In the genomic region with DNA sequence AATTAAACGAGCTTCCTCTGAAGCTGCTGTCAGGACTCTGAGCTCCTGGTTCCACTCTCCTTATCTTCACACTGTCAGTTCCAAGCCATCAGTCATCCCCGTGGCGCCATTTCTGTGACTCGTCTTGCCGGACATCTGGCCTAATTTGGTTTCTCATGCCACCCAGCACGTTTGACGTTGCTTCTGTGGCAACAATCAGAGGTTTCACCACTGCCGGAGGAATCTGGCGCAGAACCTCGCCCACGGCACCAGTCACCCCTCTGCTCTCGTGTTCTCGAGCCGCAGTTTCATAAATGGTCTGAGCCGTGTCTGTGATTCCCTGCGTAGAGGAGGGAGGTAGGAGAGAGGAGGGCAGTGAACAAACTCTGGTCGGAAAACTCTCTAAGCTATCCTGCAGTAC, we compare ENCODE assay signal across 19 cellular contexts. TPM values are rescaled to one million over a fixed set of nuclear protein-coding genes. Genes with fewer than 3 reads are reported as not detected.
DNase-seq lines count a peak whose midpoint lies in the region; ATAC-seq and TF ChIP-seq lines count a peak whose summit lies in the region.
"Had no signal": no experiment of that assay in that cellular context is flagged by ENCODE, and none has a peak within 500 bp of the region (broad histone marks: within the 10 kb centered on the region; RNA-seq: fewer than 3 reads in every experiment).

No MANE protein-coding gene starts in this region.

- DNase-seq in AG08395 (ENCODE audit: low spot score) (peak; percentile 64), Right ventricle myocardium superior (no peak), omental fat pad (ENCODE audit: low spot score) (no peak), left colon (no peak), hippocampal formation (lab: John Stamatoyannopoulos, UW) (no peak), MV-4-11 (lab: John Stamatoyannopoulos, UW) (no peak)
- DNase-seq: ACHN; activated T-cell treated with anti-CD3 and anti-CD28 coated beads, Interleukin-2, amount 50 U/mL, for 72 hours; foreskin melanocyte; midbrain; SHP77; stimulated activated CD4-positive, alpha-beta T cell treated with anti-CD3 and anti-CD28 coated beads, Interleukin-2, amount 100 ng/mL, for 24 hours; stimulated activated CD8-positive, alpha-beta memory T cell treated with anti-CD3 and anti-CD28 coated beads, Interleukin-4, amount 100 ng/mL, for 48 hours; T1000 had no signal

- intact Hi-C loops in Right ventricle myocardium superior (cut with DNase I) (no loop called here), left colon (cut with DNase I, micrococcal nuclease) (no loop called here)

- TF ChIP-seq CTCF in omental fat pad (IDR thresholded peaks at IDR 0.05), result no peak

- peak; percentile 89 for ATAC-seq in SK-N-SH treated with all-trans-retinoic acid at 6 μM for 48 hours
- ATAC-seq in Right ventricle myocardium superior (ENCODE audit: poor library complexity), result peak; percentile 79
- ATAC-seq in omental fat pad (ENCODE audit: low FRiP score), result peak; percentile 94
- no peak for ATAC-seq in left colon
- ATAC-seq in GM21423 (IDR thresholded peaks at IDR 0.05; ENCODE audit: unreplicated experiment), result no peak
- ATAC-seq: activated T-cell treated with anti-CD3 and anti-CD28 coated beads, Interleukin-2, amount 50 U/mL, for 72 hours had no signal

TF ChIP-seq in SK-N-SH treated with all-trans-retinoic acid at 6 μM for 48 hours, 23 proteins besides CTCF, POLR2A, EP300 and RAD21:
- TF ChIP-seq ZC3H10 (CRISPR knock-in tag; IDR thresholded peaks at IDR 0.05) (peak; percentile 57; the same call in 1 of the 2 replicates), CSDC2 (CRISPR knock-in tag; IDR thresholded peaks at IDR 0.05) (no peak), ZNF565 (CRISPR knock-in tag; conservative IDR thresholded peaks at IDR 0.05; ENCODE audit: low read depth) (peak; percentile 4; the same call in 1 of the 2 replicates), ZFP3 (CRISPR knock-in tag; IDR thresholded peaks at IDR 0.05) (peak; percentile 58; the same call in 1 of the 2 replicates), TCF4 (CRISPR knock-in tag; IDR thresholded peaks at IDR 0.05; ENCODE audit: borderline replicate concordance) (peak; percentile 87), GLIS3 (CRISPR knock-in tag; IDR thresholded peaks at IDR 0.05) (peak; percentile 88; the same call in 1 of the 2 replicates), SNAI2 (CRISPR knock-in tag; IDR thresholded peaks at IDR 0.05) (peak; percentile 59; the same call in 1 of the 2 replicates), ESRRG (CRISPR knock-in tag; IDR thresholded peaks at IDR 0.05) (peak; percentile 76; the same call in 1 of the 2 replicates), RARB (CRISPR knock-in tag; IDR thresholded peaks at IDR 0.05) (no peak), ISL1 (CRISPR knock-in tag; IDR thresholded peaks at IDR 0.05) (peak; percentile 85), TOX (CRISPR knock-in tag; IDR thresholded peaks at IDR 0.05; ENCODE audit: borderline replicate concordance) (no peak)
- TF ChIP-seq, protein P1, sequence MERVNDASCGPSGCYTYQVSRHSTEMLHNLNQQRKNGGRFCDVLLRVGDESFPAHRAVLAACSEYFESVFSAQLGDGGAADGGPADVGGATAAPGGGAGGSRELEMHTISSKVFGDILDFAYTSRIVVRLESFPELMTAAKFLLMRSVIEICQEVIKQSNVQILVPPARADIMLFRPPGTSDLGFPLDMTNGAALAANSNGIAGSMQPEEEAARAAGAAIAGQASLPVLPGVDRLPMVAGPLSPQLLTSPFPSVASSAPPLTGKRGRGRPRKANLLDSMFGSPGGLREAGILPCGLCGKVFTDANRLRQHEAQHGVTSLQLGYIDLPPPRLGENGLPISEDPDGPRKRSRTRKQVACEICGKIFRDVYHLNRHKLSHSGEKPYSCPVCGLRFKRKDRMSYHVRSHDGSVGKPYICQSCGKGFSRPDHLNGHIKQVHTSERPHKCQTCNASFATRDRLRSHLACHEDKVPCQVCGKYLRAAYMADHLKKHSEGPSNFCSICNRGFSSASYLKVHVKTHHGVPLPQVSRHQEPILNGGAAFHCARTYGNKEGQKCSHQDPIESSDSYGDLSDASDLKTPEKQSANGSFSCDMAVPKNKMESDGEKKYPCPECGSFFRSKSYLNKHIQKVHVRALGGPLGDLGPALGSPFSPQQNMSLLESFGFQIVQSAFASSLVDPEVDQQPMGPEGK (CRISPR knock-in tag; IDR thresholded peaks at IDR 0.05; ENCODE audit: borderline replicate concordance), result peak; percentile 69; the same call in 1 of the 2 replicates
- TF ChIP-seq, protein P2, sequence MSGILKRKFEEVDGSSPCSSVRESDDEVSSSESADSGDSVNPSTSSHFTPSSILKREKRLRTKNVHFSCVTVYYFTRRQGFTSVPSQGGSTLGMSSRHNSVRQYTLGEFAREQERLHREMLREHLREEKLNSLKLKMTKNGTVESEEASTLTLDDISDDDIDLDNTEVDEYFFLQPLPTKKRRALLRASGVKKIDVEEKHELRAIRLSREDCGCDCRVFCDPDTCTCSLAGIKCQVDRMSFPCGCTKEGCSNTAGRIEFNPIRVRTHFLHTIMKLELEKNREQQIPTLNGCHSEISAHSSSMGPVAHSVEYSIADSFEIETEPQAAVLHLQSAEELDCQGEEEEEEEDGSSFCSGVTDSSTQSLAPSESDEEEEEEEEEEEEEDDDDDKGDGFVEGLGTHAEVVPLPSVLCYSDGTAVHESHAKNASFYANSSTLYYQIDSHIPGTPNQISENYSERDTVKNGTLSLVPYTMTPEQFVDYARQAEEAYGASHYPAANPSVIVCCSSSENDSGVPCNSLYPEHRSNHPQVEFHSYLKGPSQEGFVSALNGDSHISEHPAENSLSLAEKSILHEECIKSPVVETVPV (CRISPR knock-in tag; IDR thresholded peaks at IDR 0.05), result peak; percentile 64; the same call in 1 of the 2 replicates
- TF ChIP-seq, protein P3, sequence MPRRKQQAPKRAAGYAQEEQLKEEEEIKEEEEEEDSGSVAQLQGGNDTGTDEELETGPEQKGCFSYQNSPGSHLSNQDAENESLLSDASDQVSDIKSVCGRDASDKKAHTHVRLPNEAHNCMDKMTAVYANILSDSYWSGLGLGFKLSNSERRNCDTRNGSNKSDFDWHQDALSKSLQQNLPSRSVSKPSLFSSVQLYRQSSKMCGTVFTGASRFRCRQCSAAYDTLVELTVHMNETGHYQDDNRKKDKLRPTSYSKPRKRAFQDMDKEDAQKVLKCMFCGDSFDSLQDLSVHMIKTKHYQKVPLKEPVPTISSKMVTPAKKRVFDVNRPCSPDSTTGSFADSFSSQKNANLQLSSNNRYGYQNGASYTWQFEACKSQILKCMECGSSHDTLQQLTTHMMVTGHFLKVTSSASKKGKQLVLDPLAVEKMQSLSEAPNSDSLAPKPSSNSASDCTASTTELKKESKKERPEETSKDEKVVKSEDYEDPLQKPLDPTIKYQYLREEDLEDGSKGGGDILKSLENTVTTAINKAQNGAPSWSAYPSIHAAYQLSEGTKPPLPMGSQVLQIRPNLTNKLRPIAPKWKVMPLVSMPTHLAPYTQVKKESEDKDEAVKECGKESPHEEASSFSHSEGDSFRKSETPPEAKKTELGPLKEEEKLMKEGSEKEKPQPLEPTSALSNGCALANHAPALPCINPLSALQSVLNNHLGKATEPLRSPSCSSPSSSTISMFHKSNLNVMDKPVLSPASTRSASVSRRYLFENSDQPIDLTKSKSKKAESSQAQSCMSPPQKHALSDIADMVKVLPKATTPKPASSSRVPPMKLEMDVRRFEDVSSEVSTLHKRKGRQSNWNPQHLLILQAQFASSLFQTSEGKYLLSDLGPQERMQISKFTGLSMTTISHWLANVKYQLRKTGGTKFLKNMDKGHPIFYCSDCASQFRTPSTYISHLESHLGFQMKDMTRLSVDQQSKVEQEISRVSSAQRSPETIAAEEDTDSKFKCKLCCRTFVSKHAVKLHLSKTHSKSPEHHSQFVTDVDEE (CRISPR knock-in tag; IDR thresholded peaks at IDR 0.05), result peak; percentile 97

RNA-seq across cellular contexts. Expression of a gene that starts 29.7 kb away (rescaled TPM):
- total RNA-seq in Right ventricle myocardium superior (not detected), omental fat pad (10 to 100 TPM in 2 of 4 donors, not detected in 2; 11.8 to 36.5 TPM), left colon (1 to 10 TPM; 5.2 to 6.6 TPM)
- total RNA-seq: activated T-cell treated with anti-CD3 and anti-CD28 coated beads, Interleukin-2, amount 50 U/mL, for 72 hours; ascending aorta; H1; pulmonary artery endothelial cell had no signal

Comparison
In these comparisons a context has a peak if more than half of its experiments do, and no peak if none do; other contexts are left out.
1. ATAC-seq: peak in SK-N-SH treated with all-trans-retinoic acid at 6 μM for 48 hours (single experiment), Right ventricle myocardium superior (single experiment) and omental fat pad (single experiment); none in left colon (single experiment) and GM21423 (single experiment).